ENCODE assay signal across 18 cellular contexts in the genomic region with DNA sequence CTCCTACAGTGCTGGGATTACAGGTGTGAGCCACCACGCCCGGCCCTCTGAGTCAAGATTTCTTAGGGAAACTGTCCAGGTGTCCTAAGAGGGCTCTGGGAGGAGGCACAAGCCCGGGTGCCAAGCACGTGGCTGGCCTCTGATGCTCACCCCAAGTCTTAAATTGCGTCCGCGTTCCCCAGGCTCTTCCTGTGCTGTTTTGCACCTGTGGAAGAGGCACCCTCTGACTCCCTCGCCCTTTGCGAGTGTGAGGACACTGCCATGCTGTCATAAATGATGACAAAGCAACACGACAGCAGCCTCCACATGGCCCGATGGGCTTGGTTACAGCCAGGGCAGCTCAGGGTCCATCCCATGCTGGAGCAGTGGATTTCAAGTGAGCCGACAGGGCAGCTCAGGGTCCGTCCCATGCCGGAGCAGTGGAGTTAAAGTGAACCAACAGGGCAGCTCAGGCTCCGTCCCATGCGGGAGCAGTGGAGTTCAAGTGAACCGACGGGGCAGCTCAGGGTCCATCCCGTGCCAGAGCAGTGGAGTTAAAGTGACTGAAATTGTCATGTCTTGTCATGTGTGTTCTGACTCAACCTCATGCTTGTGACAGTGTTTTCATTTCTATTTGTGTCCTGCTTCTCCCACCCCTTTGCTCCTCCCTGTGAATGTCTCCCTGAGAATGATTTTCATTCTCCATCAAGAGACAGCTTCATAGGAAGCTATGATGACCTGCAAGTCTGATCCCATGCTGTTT.
"Had no signal": no experiment of that assay in that cellular context is flagged by ENCODE, and none has a peak within 500 bp of the region (broad histone marks: within the 10 kb centered on the region; RNA-seq: fewer than 3 reads in every experiment).

No MANE protein-coding gene starts in this region.

- H3K27ac ChIP-seq: brain microvascular endothelial cell, epithelial cell of prostate, gastroesophageal sphincter, stomach, thoracic aorta had no signal

- DNase-seq: activated CD4-positive, alpha-beta memory T cell treated with anti-CD3 and anti-CD28 coated beads for 36 hours; activated gamma-delta T cell treated with Interleukin-2 at 50 U/mL for 16 hours; activated naive CD8-positive, alpha-beta T cell treated with anti-CD3 and anti-CD28 coated beads for 36 hours; activated T-cell treated with anti-CD3 and anti-CD28 coated beads, Interleukin-2, amount 50 U/mL, for 72 hours; brain microvascular endothelial cell; effector memory CD4-positive, alpha-beta T cell; hippocampal formation; mucosa of descending colon; nucleus accumbens; stimulated activated CD4-positive, alpha-beta T cell treated with anti-CD3 and anti-CD28 coated beads, Interleukin-4, amount 100 ng/mL, for 1 hour; stimulated activated CD8-positive, alpha-beta memory T cell treated with anti-CD3 and anti-CD28 coated beads, Interleukin-4, amount 100 ng/mL, for 48 hours; stomach; T-helper 9 cell had no signal

- H3K4me1 ChIP-seq: gastroesophageal sphincter, stomach had no signal

- H3K9me3 ChIP-seq: gastroesophageal sphincter, mucosa of descending colon, stomach, thoracic aorta had no signal

- H3K27me3 Mint-ChIP-seq: activated CD4-positive, alpha-beta memory T cell treated with anti-CD3 and anti-CD28 coated beads for 36 hours; activated naive CD8-positive, alpha-beta T cell treated with anti-CD3 and anti-CD28 coated beads for 36 hours; naive thymus-derived CD8-positive, alpha-beta T cell had no signal

- H3K27ac Mint-ChIP-seq: activated CD4-positive, alpha-beta memory T cell treated with anti-CD3 and anti-CD28 coated beads for 36 hours; activated naive CD8-positive, alpha-beta T cell treated with anti-CD3 and anti-CD28 coated beads for 36 hours; activated T-cell treated with anti-CD3 and anti-CD28 coated beads, Interleukin-2, amount 50 U/mL, for 72 hours had no signal

- H3K27me3 ChIP-seq: brain microvascular endothelial cell, gastroesophageal sphincter, stomach had no signal

- H3K4me3 ChIP-seq: gastroesophageal sphincter, mucosa of descending colon, stomach, thoracic aorta had no signal

- ATAC-seq: activated T-cell treated with anti-CD3 and anti-CD28 coated beads, Interleukin-2, amount 50 U/mL, for 72 hours; gastroesophageal sphincter; mucosa of descending colon; naive thymus-derived CD8-positive, alpha-beta T cell; sciatic nerve had no signal

- H3K4me3 Mint-ChIP-seq: activated CD4-positive, alpha-beta memory T cell treated with anti-CD3 and anti-CD28 coated beads for 36 hours; activated naive CD8-positive, alpha-beta T cell treated with anti-CD3 and anti-CD28 coated beads for 36 hours; activated T-cell treated with anti-CD3 and anti-CD28 coated beads, Interleukin-2, amount 50 U/mL, for 72 hours; naive thymus-derived CD8-positive, alpha-beta T cell had no signal

- H3K9me3 Mint-ChIP-seq: activated CD4-positive, alpha-beta memory T cell treated with anti-CD3 and anti-CD28 coated beads for 36 hours; activated naive CD8-positive, alpha-beta T cell treated with anti-CD3 and anti-CD28 coated beads for 36 hours; activated T-cell treated with anti-CD3 and anti-CD28 coated beads, Interleukin-2, amount 50 U/mL, for 72 hours; naive thymus-derived CD8-positive, alpha-beta T cell had no signal
